ENCODE assay signal across 1 cellular context in the genomic region with DNA sequence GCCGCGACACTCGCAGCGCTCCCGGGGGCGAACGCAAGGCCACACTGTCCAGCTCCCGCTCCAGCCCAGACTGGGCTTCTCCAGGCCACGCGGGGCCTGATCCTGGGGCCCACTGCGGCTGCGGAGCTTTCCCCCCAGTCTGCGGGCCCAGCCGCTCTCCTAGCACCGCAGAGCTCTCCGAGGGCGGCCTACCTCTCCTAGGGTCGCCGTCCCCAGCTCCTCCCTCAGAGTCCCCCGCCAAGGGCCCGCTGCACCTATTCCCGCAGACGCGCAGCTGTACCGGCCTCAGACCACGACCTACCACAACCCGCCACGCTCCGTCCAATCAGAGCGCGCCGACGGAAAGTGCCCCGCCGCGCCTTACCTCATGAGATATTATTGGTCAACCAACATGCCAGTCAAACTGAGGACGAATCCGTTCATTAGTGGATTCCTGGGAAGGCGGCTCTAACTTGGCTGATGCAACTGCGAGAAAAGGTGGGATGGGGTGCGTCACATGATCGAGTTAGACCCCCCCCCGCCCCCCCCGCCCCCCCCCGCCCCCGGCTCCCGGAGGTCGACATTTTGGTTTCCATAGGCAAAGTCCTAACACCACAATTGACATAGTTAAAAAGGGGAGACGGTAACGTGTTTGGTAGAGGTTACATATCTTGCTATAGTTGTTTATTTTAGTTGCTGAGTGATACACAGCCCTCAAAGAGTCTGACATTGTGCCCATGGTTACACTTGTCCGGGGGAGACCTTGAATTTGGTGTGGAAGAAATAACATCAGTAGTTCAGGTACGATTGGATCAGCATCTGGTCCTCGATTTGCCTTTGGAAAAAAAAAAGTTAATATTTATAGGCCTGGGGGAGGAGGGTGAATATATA.
TF ChIP-seq lines count a peak whose summit lies in the region.

TSS of gene AARS1 (minus strand) at position 278 of the 870 bp plus-strand sequence. CDS start 6,743 bp downstream, outside the sequence.

TF ChIP-seq in SK-N-SH, 30 proteins besides CTCF, POLR2A, EP300 and RAD21 (continued from another document):
- TF ChIP-seq RFX5 (IDR thresholded peaks at IDR 0.05; ENCODE audit: low read length) (no peak), PBX3 (IDR thresholded peaks at IDR 0.05) (peak; percentile 100), JUND (IDR thresholded peaks at IDR 0.05) (no peak), GATA2 (CRISPR knock-in tag; IDR thresholded peaks at IDR 0.05) (no peak), FOXM1 (IDR thresholded peaks at IDR 0.05; ENCODE audit: low read depth) (no peak), YY1 (IDR thresholded peaks at IDR 0.05; ENCODE audit: low read depth) (0 out of 2 replicates have a peak, but pooled peaks have one; percentile 21), NFIC (IDR thresholded peaks at IDR 0.05; ENCODE audit: borderline replicate concordance) (no peak), TEAD4 (IDR thresholded peaks at IDR 0.05; ENCODE audit: borderline replicate concordance, insufficient read depth) (no peak), USF1 (IDR thresholded peaks at IDR 0.05; ENCODE audit: borderline replicate concordance, low read depth) (peak; percentile 82; the same call in 1 of the 2 replicates), MEF2A (IDR thresholded peaks at IDR 0.05; ENCODE audit: borderline replicate concordance, low read depth) (no peak), GABPA (IDR thresholded peaks at IDR 0.05; ENCODE audit: low read depth) (no peak), EZH2phosphoT487 (IDR thresholded peaks at IDR 0.05; ENCODE audit: borderline replicate concordance, low read depth) (no peak), FOSL2 (IDR thresholded peaks at IDR 0.05; ENCODE audit: borderline replicate concordance, low read depth) (no peak), SIN3A (IDR thresholded peaks at IDR 0.05; ENCODE audit: borderline replicate concordance, low read depth, low read length) (no peak; the same call in 1 of the 2 replicates), RCOR1 (IDR thresholded peaks at IDR 0.05; ENCODE audit: low read length) (no peak), SMC3 (IDR thresholded peaks at IDR 0.05; ENCODE audit: low read depth, low read length) (no peak), POLR2AphosphoS5 (IDR thresholded peaks at IDR 0.05; ENCODE audit: low read depth, low read length) (peak; percentile 95), RXRA (IDR thresholded peaks at IDR 0.05; ENCODE audit: borderline replicate concordance, low read depth) (no peak), MXI1 (IDR thresholded peaks at IDR 0.05; ENCODE audit: low read depth, low read length) (peak; percentile 71), FOXJ3 (CRISPR knock-in tag; IDR thresholded peaks at IDR 0.05) (no peak)
- TF ChIP-seq, protein P1, sequence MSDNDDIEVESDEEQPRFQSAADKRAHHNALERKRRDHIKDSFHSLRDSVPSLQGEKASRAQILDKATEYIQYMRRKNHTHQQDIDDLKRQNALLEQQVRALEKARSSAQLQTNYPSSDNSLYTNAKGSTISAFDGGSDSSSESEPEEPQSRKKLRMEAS (IDR thresholded peaks at IDR 0.05; ENCODE audit: low read depth): peak; percentile 81
